1 cellular context compared by ENCODE assay signal in genomic region chr16:4307215-4308037, GRCh38.
TF ChIP-seq lines count a peak whose summit lies in the region.

No MANE protein-coding gene starts in this region.

TF ChIP-seq in K562, 482 proteins besides CTCF, POLR2A, EP300 and RAD21 (continued from another document and continues in another):
- TF ChIP-seq NONO (IDR thresholded peaks at IDR 0.05; ENCODE audit: low read depth in 2 of 2, low read length in 1 of 2) = peak in 1 of 2 experiments; percentile 65; a peak in 1 of 4 replicates
- TF ChIP-seq HDAC8 (tag; IDR thresholded peaks at IDR 0.05) = peak; percentile 48; the same call in 1 of the 2 replicates
- 0 out of 2 replicates have a peak, but pooled peaks have one; percentile 15 for TF ChIP-seq HLTF (IDR thresholded peaks at IDR 0.05)
- TF ChIP-seq THRAP3 (IDR thresholded peaks at IDR 0.05; ENCODE audit: borderline replicate concordance) = no peak
- peak; percentile 82; the same call in 1 of the 2 replicates for TF ChIP-seq ZBTB7A (IDR thresholded peaks at IDR 0.05; ENCODE audit: borderline replicate concordance, control insufficient read depth, low read depth, low read length)
- peak; percentile 73 for TF ChIP-seq JUND (IDR thresholded peaks at IDR 0.05; ENCODE audit: borderline replicate concordance, low read depth, low read length)
- peak; percentile 50; the same call in 1 of the 3 replicates for TF ChIP-seq JUND (tag; IDR thresholded peaks at IDR 0.05; ENCODE audit: borderline replicate concordance, low read depth, low read length)
- TF ChIP-seq, protein P1, sequence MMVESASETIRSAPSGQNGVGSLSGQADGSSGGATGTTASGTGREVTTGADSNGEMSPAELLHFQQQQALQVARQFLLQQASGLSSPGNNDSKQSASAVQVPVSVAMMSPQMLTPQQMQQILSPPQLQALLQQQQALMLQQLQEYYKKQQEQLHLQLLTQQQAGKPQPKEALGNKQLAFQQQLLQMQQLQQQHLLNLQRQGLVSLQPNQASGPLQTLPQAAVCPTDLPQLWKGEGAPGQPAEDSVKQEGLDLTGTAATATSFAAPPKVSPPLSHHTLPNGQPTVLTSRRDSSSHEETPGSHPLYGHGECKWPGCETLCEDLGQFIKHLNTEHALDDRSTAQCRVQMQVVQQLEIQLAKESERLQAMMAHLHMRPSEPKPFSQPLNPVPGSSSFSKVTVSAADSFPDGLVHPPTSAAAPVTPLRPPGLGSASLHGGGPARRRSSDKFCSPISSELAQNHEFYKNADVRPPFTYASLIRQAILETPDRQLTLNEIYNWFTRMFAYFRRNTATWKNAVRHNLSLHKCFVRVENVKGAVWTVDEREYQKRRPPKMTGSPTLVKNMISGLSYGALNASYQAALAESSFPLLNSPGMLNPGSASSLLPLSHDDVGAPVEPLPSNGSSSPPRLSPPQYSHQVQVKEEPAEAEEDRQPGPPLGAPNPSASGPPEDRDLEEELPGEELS (CRISPR knock-in tag; IDR thresholded peaks at IDR 0.05; ENCODE audit: borderline replicate concordance) = 0 out of 2 replicates have a peak, but pooled peaks have one; percentile 39
- TF ChIP-seq ZNF24 (IDR thresholded peaks at IDR 0.05) = peak; percentile 73
- no peak for TF ChIP-seq ZNF134 (CRISPR knock-in tag; conservative IDR thresholded peaks at IDR 0.05)
- 0 out of 2 replicates have a peak, but pooled peaks have one; percentile 24 for TF ChIP-seq NR1H2 (CRISPR knock-in tag; IDR thresholded peaks at IDR 0.05)
- TF ChIP-seq NEUROD1 (IDR thresholded peaks at IDR 0.05; ENCODE audit: borderline replicate concordance, low read depth, low read length, partially characterized antibody) = peak; percentile 10
- no peak for TF ChIP-seq CEBPG (CRISPR knock-in tag; IDR thresholded peaks at IDR 0.05)
- no peak for TF ChIP-seq CEBPG (tag; conservative IDR thresholded peaks at IDR 0.05 in 1 of 2, IDR thresholded peaks at IDR 0.05 in 1 of 2)
- TF ChIP-seq PML (IDR thresholded peaks at IDR 0.05; ENCODE audit: low read length) = peak; percentile 41; the same call in 1 of the 2 replicates
- TF ChIP-seq MAFK (IDR thresholded peaks at IDR 0.05; ENCODE audit: low read length) = 0 out of 2 replicates have a peak, but pooled peaks have one; percentile 5
- TF ChIP-seq GABPB1 (CRISPR knock-in tag; IDR thresholded peaks at IDR 0.05) = peak; percentile 82; the same call in 1 of the 2 replicates
- TF ChIP-seq, protein P2, sequence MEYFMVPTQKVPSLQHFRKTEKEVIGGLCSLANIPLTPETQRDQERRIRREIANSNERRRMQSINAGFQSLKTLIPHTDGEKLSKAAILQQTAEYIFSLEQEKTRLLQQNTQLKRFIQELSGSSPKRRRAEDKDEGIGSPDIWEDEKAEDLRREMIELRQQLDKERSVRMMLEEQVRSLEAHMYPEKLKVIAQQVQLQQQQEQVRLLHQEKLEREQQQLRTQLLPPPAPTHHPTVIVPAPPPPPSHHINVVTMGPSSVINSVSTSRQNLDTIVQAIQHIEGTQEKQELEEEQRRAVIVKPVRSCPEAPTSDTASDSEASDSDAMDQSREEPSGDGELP (CRISPR knock-in tag; IDR thresholded peaks at IDR 0.05; ENCODE audit: borderline replicate concordance) = peak; percentile 74
- TF ChIP-seq PHF8 (IDR thresholded peaks at IDR 0.05; ENCODE audit: borderline replicate concordance, low read length) = peak; percentile 75; the same call in 1 of the 2 replicates
- TF ChIP-seq FOXP1 (CRISPR knock-in tag; IDR thresholded peaks at IDR 0.05) = peak; percentile 44; the same call in 1 of the 2 replicates
- TF ChIP-seq RBFOX2 (IDR thresholded peaks at IDR 0.05; ENCODE audit: low read depth, low read length) = peak; percentile 91
- TF ChIP-seq, protein P3, sequence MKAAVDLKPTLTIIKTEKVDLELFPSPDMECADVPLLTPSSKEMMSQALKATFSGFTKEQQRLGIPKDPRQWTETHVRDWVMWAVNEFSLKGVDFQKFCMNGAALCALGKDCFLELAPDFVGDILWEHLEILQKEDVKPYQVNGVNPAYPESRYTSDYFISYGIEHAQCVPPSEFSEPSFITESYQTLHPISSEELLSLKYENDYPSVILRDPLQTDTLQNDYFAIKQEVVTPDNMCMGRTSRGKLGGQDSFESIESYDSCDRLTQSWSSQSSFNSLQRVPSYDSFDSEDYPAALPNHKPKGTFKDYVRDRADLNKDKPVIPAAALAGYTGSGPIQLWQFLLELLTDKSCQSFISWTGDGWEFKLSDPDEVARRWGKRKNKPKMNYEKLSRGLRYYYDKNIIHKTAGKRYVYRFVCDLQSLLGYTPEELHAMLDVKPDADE (conservative IDR thresholded peaks at IDR 0.05; ENCODE audit: control insufficient read depth, low read depth, low read length) = peak; percentile 31; the same call in 1 of the 2 replicates
- TF ChIP-seq BACH1 (tag; IDR thresholded peaks at IDR 0.05) = no peak
- no peak for TF ChIP-seq CAMTA2 (CRISPR knock-in tag; conservative IDR thresholded peaks at IDR 0.05)
- TF ChIP-seq BRF1 (IDR thresholded peaks at IDR 0.05; ENCODE audit: borderline replicate concordance, extremely low read depth, insufficient read length) = no peak
- TF ChIP-seq SP2 (IDR thresholded peaks at IDR 0.05; ENCODE audit: extremely low read depth, low read depth, low read length, poor library complexity, severe bottlenecking) = no peak
- peak in 1 of 2 experiments; percentile 64; a peak in 1 of 4 replicates for TF ChIP-seq TBL1XR1 (IDR thresholded peaks at IDR 0.05; ENCODE audit: low read length in 2 of 2)
- TF ChIP-seq MECOM (CRISPR knock-in tag; IDR thresholded peaks at IDR 0.05) = no peak
- 0 out of 2 replicates have a peak, but pooled peaks have one; percentile 15 for TF ChIP-seq XRCC5 (IDR thresholded peaks at IDR 0.05; ENCODE audit: low read depth, low read length)
- TF ChIP-seq SRF (CRISPR knock-in tag; IDR thresholded peaks at IDR 0.05) = peak in 1 of 2 experiments; percentile 70; a peak in 2 of 4 replicates
- TF ChIP-seq ZBTB11 (CRISPR knock-in tag; IDR thresholded peaks at IDR 0.05) = peak in 1 of 3 experiments; percentile 69; a peak in 2 of 6 replicates
- peak in 1 of 2 experiments; percentile 83; a peak in 3 of 4 replicates for TF ChIP-seq TRIM24 (IDR thresholded peaks at IDR 0.05)
- no peak for TF ChIP-seq BRD9 (IDR thresholded peaks at IDR 0.05; ENCODE audit: low read depth, partially characterized antibody)
- TF ChIP-seq ARNT (IDR thresholded peaks at IDR 0.05) = peak; percentile 29 to 67; a peak in 1 of 4 replicates
- TF ChIP-seq, protein P4, sequence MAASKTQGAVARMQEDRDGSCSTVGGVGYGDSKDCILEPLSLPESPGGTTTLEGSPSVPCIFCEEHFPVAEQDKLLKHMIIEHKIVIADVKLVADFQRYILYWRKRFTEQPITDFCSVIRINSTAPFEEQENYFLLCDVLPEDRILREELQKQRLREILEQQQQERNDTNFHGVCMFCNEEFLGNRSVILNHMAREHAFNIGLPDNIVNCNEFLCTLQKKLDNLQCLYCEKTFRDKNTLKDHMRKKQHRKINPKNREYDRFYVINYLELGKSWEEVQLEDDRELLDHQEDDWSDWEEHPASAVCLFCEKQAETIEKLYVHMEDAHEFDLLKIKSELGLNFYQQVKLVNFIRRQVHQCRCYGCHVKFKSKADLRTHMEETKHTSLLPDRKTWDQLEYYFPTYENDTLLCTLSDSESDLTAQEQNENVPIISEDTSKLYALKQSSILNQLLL (CRISPR knock-in tag; IDR thresholded peaks at IDR 0.05; ENCODE audit: borderline replicate concordance) = no peak
- peak; percentile 49; the same call in 1 of the 2 replicates for TF ChIP-seq SMARCA5 (IDR thresholded peaks at IDR 0.05)
- 0 out of 4 replicates have a peak, but pooled peaks of 1 of the 2 experiments have one; percentile 18 for TF ChIP-seq ETV6 (IDR thresholded peaks at IDR 0.05; ENCODE audit: borderline replicate concordance in 1 of 2, low read depth in 2 of 2, low read length in 1 of 2)
- TF ChIP-seq ETV6 (CRISPR knock-in tag; IDR thresholded peaks at IDR 0.05; ENCODE audit: borderline replicate concordance) = no peak
- TF ChIP-seq, protein P5, sequence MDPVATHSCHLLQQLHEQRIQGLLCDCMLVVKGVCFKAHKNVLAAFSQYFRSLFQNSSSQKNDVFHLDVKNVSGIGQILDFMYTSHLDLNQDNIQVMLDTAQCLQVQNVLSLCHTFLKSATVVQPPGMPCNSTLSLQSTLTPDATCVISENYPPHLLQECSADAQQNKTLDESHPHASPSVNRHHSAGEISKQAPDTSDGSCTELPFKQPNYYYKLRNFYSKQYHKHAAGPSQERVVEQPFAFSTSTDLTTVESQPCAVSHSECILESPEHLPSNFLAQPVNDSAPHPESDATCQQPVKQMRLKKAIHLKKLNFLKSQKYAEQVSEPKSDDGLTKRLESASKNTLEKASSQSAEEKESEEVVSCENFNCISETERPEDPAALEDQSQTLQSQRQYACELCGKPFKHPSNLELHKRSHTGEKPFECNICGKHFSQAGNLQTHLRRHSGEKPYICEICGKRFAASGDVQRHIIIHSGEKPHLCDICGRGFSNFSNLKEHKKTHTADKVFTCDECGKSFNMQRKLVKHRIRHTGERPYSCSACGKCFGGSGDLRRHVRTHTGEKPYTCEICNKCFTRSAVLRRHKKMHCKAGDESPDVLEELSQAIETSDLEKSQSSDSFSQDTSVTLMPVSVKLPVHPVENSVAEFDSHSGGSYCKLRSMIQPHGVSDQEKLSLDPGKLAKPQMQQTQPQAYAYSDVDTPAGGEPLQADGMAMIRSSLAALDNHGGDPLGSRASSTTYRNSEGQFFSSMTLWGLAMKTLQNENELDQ (CRISPR knock-in tag; IDR thresholded peaks at IDR 0.05; ENCODE audit: borderline replicate concordance) = peak; percentile 92; the same call in 1 of the 2 replicates
- peak; percentile 84 to 86 for TF ChIP-seq NRF1 (conservative IDR thresholded peaks at IDR 0.05 in 1 of 2, IDR thresholded peaks at IDR 0.05 in 1 of 2)
- TF ChIP-seq SMAD3 (CRISPR knock-in tag; conservative IDR thresholded peaks at IDR 0.05) = no peak
- peak; percentile 96 for TF ChIP-seq GABPA (tag; conservative IDR thresholded peaks at IDR 0.05; ENCODE audit: low read depth)
- no peak for TF ChIP-seq ZNF449 (CRISPR knock-in tag; IDR thresholded peaks at IDR 0.05)
- TF ChIP-seq, protein P6, sequence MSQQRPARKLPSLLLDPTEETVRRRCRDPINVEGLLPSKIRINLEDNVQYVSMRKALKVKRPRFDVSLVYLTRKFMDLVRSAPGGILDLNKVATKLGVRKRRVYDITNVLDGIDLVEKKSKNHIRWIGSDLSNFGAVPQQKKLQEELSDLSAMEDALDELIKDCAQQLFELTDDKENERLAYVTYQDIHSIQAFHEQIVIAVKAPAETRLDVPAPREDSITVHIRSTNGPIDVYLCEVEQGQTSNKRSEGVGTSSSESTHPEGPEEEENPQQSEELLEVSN (IDR thresholded peaks at IDR 0.05; ENCODE audit: borderline replicate concordance in 1 of 2, extremely low read depth in 1 of 2, insufficient read depth in 1 of 2, insufficient read length in 1 of 2, low read depth in 1 of 2, low read length in 1 of 2, poor library complexity in 1 of 2, severe bottlenecking in 1 of 2) = peak in 1 of 2 experiments; percentile 50
- TF ChIP-seq EP400 (IDR thresholded peaks at IDR 0.05) = peak; percentile 50
- TF ChIP-seq ZNF584 (CRISPR knock-in tag; IDR thresholded peaks at IDR 0.05; ENCODE audit: low read depth) = no peak
- TF ChIP-seq DDX20 (tag; IDR thresholded peaks at IDR 0.05; ENCODE audit: low read depth) = no peak
- peak; percentile 31; the same call in 1 of the 2 replicates for TF ChIP-seq ZNF263 (CRISPR knock-in tag; IDR thresholded peaks at IDR 0.05; ENCODE audit: borderline replicate concordance)
- no peak for TF ChIP-seq STAT5B (CRISPR knock-in tag; IDR thresholded peaks at IDR 0.05)
- peak; percentile 57; the same call in 1 of the 2 replicates for TF ChIP-seq FOXJ2 (tag; IDR thresholded peaks at IDR 0.05)
- TF ChIP-seq DACH1 (IDR thresholded peaks at IDR 0.05; ENCODE audit: partially characterized antibody) = no peak
- TF ChIP-seq TOE1 (IDR thresholded peaks at IDR 0.05; ENCODE audit: borderline replicate concordance) = peak; percentile 7; the same call in 1 of the 2 replicates
- TF ChIP-seq TOE1 (CRISPR knock-in tag; IDR thresholded peaks at IDR 0.05; ENCODE audit: borderline replicate concordance, low read depth) = no peak
- no peak for TF ChIP-seq ZNF224 (CRISPR knock-in tag; IDR thresholded peaks at IDR 0.05)
- TF ChIP-seq C11orf30 (IDR thresholded peaks at IDR 0.05; ENCODE audit: low read depth) = peak; percentile 73
- TF ChIP-seq RB1 (IDR thresholded peaks at IDR 0.05; ENCODE audit: low read depth) = peak; percentile 65; the same call in 1 of the 2 replicates
- TF ChIP-seq SIN3B (IDR thresholded peaks at IDR 0.05; ENCODE audit: low read depth) = peak; percentile 72; the same call in 1 of the 2 replicates
- TF ChIP-seq ZNF316 (IDR thresholded peaks at IDR 0.05) = peak; percentile 96
